Comparison of ENCODE assay signal across 14 cellular contexts in the genomic region with DNA sequence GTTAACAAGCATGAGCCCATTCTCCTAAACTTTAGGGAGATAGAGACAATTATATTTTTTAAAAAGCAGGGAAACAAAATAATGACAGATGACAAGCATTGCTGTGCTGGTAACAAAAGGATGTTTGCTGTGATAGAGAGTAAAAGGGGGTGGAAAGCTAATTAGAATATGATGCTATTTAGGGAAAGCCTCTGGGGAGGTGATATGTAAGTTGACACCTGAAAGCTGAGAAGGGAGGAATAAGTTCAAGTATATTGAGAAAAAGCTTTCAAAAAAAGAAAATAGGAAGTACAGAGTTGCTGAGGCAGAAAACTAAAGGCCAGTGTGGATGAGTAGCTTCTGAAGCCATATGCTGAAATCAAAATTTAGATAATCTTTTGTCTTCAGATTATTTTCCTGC.
"Had no signal": no experiment of that assay in that cellular context is flagged by ENCODE, and none has a peak within 500 bp of the region (broad histone marks: within the 10 kb centered on the region; RNA-seq: fewer than 3 reads in every experiment).

No MANE protein-coding gene starts in this region.

- H3K4me3 ChIP-seq: adrenal gland, gastrocnemius medialis, lung, transverse colon had no signal

- H3K9me3 ChIP-seq: adrenal gland, transverse colon had no signal

- H3K4me1 ChIP-seq: adrenal gland, gastrocnemius medialis, transverse colon had no signal

- H3K27ac ChIP-seq: adrenal gland, gastrocnemius medialis, transverse colon had no signal

- DNase-seq: activated CD4-positive, alpha-beta T cell treated with anti-CD3 and anti-CD28 coated beads, Interleukin-2, amount 10 ng/mL, durations not matched to agents 24 days and 14 days; activated naive CD4-positive, alpha-beta T cell treated with anti-CD3 and anti-CD28 coated beads for 36 hours; activated T-cell treated with anti-CD3 and anti-CD28 coated beads for 4 hours; adrenal gland; caudate nucleus; cortex of kidney; effector CD8-positive, alpha-beta T cell; gastrocnemius medialis; naive thymus-derived CD8-positive, alpha-beta T cell; posterior cingulate gyrus; small intestine; T-helper 1 cell; transverse colon had no signal

- H3K27me3 ChIP-seq: adrenal gland, gastrocnemius medialis, transverse colon had no signal

- H3K36me3 ChIP-seq: adrenal gland, gastrocnemius medialis, transverse colon had no signal
